12 cellular contexts compared by ENCODE assay signal in the genomic region with DNA sequence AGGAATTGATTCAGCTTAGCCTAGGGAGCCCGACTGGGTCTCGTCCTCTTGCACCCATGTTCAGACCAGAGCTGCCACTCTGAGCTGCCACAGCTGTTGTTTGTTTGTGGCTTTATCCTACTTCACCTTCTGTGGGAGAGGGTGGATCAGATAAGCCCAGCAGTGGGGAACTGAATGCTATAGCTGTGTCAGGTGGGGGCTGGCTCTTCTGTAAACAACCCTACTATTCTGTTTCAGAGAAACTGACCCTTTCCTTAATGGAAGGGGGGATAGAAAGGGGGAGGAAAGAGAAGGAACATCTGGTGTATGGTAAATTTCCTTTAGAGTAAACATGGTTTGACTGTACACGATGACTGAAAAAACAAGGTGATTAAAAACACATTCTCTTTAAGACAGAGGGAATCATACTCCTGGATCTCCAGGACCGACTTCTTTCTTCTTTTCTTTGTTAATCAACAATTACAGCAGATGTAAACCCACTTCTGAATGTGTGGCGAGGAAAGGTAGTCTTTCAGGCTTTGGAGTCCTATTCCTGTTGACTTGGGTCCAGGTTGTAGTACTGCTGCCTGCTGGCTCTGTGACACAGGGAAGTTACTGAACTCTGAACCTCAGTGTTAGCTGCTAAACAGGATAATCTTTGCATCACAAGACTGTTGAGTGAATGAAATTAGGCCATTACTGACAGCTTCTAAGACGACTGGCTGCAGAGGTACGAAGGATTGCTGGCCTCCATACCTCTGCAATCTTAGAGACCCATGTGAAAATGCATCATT. TPM values are rescaled to one million over a fixed set of nuclear protein-coding genes. Genes with fewer than 3 reads are reported as not detected.
DNase-seq lines count a peak whose midpoint lies in the region; ATAC-seq, FAIRE-seq and TF ChIP-seq lines count a peak whose summit lies in the region.
"Had no signal": no experiment of that assay in that cellular context is flagged by ENCODE, and none has a peak within 500 bp of the region (broad histone marks: within the 10 kb centered on the region; RNA-seq: fewer than 3 reads in every experiment).

No MANE protein-coding gene starts in this region.

- H3K4me3 Mint-ChIP-seq in astrocyte (ENCODE audit: unreplicated experiment): no peak overlapping the region
- H3K4me3 Mint-ChIP-seq: WTC11 had no signal

- FAIRE-seq in astrocyte (lab: Jason Lieb, UNC) (no peak), kidney (lab: Jason Lieb, UNC) (no peak)

- intact Hi-C loops in kidney (cut with DNase I) (no loop called here), stomach (cut with DNase I; ENCODE audit: low total_unique reads) (no loop called here)

- TF ChIP-seq CTCF in astrocyte (IDR thresholded peaks at IDR 0.05; ENCODE audit: insufficient read depth, low read depth, low read length) (no peak), kidney (IDR thresholded peaks at IDR 0.05; ENCODE audit: borderline replicate concordance, extremely low read depth, insufficient read depth) (no peak), stomach (IDR thresholded peaks at IDR 0.05) (no peak)

- TF ChIP-seq EP300 in stomach (IDR thresholded peaks at IDR 0.05): no peak

- H3K4me2 ChIP-seq in astrocyte (ENCODE audit: low read length): peak overlapping the region; percentile 78

- no peak overlapping the region for H2AFZ ChIP-seq in astrocyte (ENCODE audit: low read depth, low read length)

- H3K4me1 ChIP-seq in astrocyte (ENCODE audit: insufficient read depth, low read length) (peaks cover 16% of the 10 kb centered on the region), kidney (ENCODE audit: control insufficient read depth in 1 of 2, insufficient read depth in 1 of 2, low read depth in 1 of 2, low read length in 2 of 2) (peaks cover 42 to 47% of the 10 kb centered on the region in 2 donors), stomach (peaks cover 8 to 75% (median 57%) of the 10 kb centered on the region in 4 donors)

- no peaks in the 10 kb centered on the region for H3K27me3 ChIP-seq in astrocyte (ENCODE audit: insufficient read depth, low read length)
- peaks cover 0 to 1% (median 0%) of the 10 kb centered on the region in 3 donors for H3K27me3 ChIP-seq in stomach
- H3K27me3 ChIP-seq: foreskin keratinocyte had no signal

- no peaks in the 10 kb centered on the region for H3K79me2 ChIP-seq in astrocyte (ENCODE audit: insufficient read depth, low read length)

- no peaks in the 10 kb centered on the region for H3K9me3 Mint-ChIP-seq in astrocyte (ENCODE audit: unreplicated experiment)
- H3K9me3 Mint-ChIP-seq: activated naive CD4-positive, alpha-beta T cell treated with anti-CD3 and anti-CD28 coated beads, Interleukin-2, amount 50 U/mL, for 72 hours; WTC11 had no signal

- H3K9ac ChIP-seq in astrocyte (ENCODE audit: low read length) (no peak overlapping the region), kidney (ENCODE audit: low read length in 2 of 2) (peak overlapping the region in 1 of 2 donors; percentile 38)

- H3K27ac ChIP-seq in astrocyte (ENCODE audit: low read depth, low read length) (no peak overlapping the region), kidney (ENCODE audit: low read depth in 2 of 2, low read length in 2 of 2) (peak overlapping the region; percentile 9 to 51), stomach (peak overlapping the region in 3 of 5 donors; percentile 38 to 70 (median 39))
- H3K27ac ChIP-seq: foreskin keratinocyte had no signal

- H3K4me1 Mint-ChIP-seq in astrocyte (ENCODE audit: low read depth, unreplicated experiment): peaks cover 29% of the 10 kb centered on the region

- DNase-seq in NCI-H2107 (lab: John Stamatoyannopoulos, UW): peak; percentile 14
- DNase-seq in astrocyte (ENCODE audit: low read depth): no peak
- no peak for DNase-seq in kidney
- no peak for DNase-seq in stomach
- no peak for DNase-seq in NCI-H1105 (lab: John Stamatoyannopoulos, UW)
- DNase-seq: NK-92 treated with Interleukin-12 subunit alpha and Interleukin-12 subunit beta, amount 100 ng/mL, for 24 hours had no signal

- no peaks in the 10 kb centered on the region for H3K27me3 Mint-ChIP-seq in astrocyte (ENCODE audit: low read depth, unreplicated experiment)

- no peaks in the 10 kb centered on the region for H3K9me3 ChIP-seq in astrocyte (ENCODE audit: insufficient read depth, low read depth, low read length)
- H3K9me3 ChIP-seq in kidney (ENCODE audit: control insufficient read depth in 1 of 2, low read length in 2 of 2): no peaks in the 10 kb centered on the region
- no peaks in the 10 kb centered on the region for H3K9me3 ChIP-seq in stomach

- H3K27ac Mint-ChIP-seq in astrocyte (ENCODE audit: unreplicated experiment): no peak overlapping the region
- H3K27ac Mint-ChIP-seq: WTC11 had no signal

- ATAC-seq in GM21360 (IDR thresholded peaks at IDR 0.05; ENCODE audit: unreplicated experiment): no peak
- ATAC-seq in HG03460 (IDR thresholded peaks at IDR 0.05; ENCODE audit: unreplicated experiment): no peak
- no peak for ATAC-seq in GM18868 (IDR thresholded peaks at IDR 0.05; ENCODE audit: unreplicated experiment)

- 43 to 61% (median 52%) methylated on average over 7 of the region's 7 CpGs for WGBS in stomach, 5 donors

- no peak overlapping the region for H3K4me3 ChIP-seq in astrocyte (ENCODE audit: insufficient read depth, low read depth, low read length)
- no peak overlapping the region for H3K4me3 ChIP-seq in kidney (ENCODE audit: low read length in 2 of 2)
- H3K4me3 ChIP-seq in stomach: no peak overlapping the region

- no peak for TF ChIP-seq POLR2A in stomach (IDR thresholded peaks at IDR 0.05)

- H3K36me3 Mint-ChIP-seq in astrocyte (ENCODE audit: low read depth, unreplicated experiment): peaks cover 5% of the 10 kb centered on the region
- H3K36me3 Mint-ChIP-seq: activated naive CD4-positive, alpha-beta T cell treated with anti-CD3 and anti-CD28 coated beads, Interleukin-2, amount 50 U/mL, for 72 hours; WTC11 had no signal

- H4K20me1 ChIP-seq in astrocyte (ENCODE audit: insufficient read depth, low read length): no peaks in the 10 kb centered on the region

- no peaks in the 10 kb centered on the region for H3K36me3 ChIP-seq in astrocyte (ENCODE audit: insufficient read depth, low read length)
- no peaks in the 10 kb centered on the region for H3K36me3 ChIP-seq in kidney (ENCODE audit: control insufficient read depth in 1 of 2, insufficient read depth in 2 of 2, low read length in 2 of 2)
- H3K36me3 ChIP-seq in stomach: no peaks in the 10 kb centered on the region

RNA-seq across cellular contexts. Expression of gene PRXL2A, which starts 6.0 kb away (rescaled TPM):
- total RNA-seq in astrocyte (24.3 and 29.9 TPM in 2 replicates), kidney (69.4 TPM), stomach (10 to 100 TPM in 4 of 5 donors, 1 to 10 TPM in 1; 6.7 to 56.8 (median 16.2) TPM)
- polyA plus RNA-seq in kidney (ENCODE audit: insufficient read depth, low read depth, low replicate concordance) (101 TPM), stomach (10 to 100 TPM; 16.2 to 36.3 (median 19.4) TPM)

RNA-seq across cellular contexts. Expression of gene TSPAN14, which starts 39.8 kb away (rescaled TPM):
- total RNA-seq in astrocyte (134 and 140 TPM in 2 replicates), kidney (183 TPM), stomach (10 to 100 TPM; 24.4 to 82.6 (median 42.9) TPM)
- polyA plus RNA-seq in kidney (ENCODE audit: insufficient read depth, low read depth, low replicate concordance) (36.8 TPM), stomach (10 to 100 TPM in 2 of 3 donors, 1 to 10 TPM in 1; 7.0 to 21.5 (median 13.7) TPM)

RNA-seq across cellular contexts. Expression of gene DYDC2, which starts 57.7 kb away (rescaled TPM):
- not detected in 2 replicates for total RNA-seq in astrocyte
- total RNA-seq in kidney: 0.57 TPM
- polyA plus RNA-seq in kidney (ENCODE audit: insufficient read depth, low read depth, low replicate concordance): 0.22 TPM
- not detected for total RNA-seq in stomach
- under 1 TPM in 2 of 3 donors, not detected in 1; 0.37 to 0.95 TPM for polyA plus RNA-seq in stomach
- total RNA-seq: activated naive CD4-positive, alpha-beta T cell treated with anti-CD3 and anti-CD28 coated beads, Interleukin-2, amount 50 U/mL, for 72 hours had no signal

RNA-seq across cellular contexts. Expression of gene DYDC1, which starts 57.8 kb away (rescaled TPM):
- total RNA-seq in astrocyte (not detected in 2 replicates), kidney (not detected), stomach (not detected)
- polyA plus RNA-seq in kidney (ENCODE audit: insufficient read depth, low read depth, low replicate concordance) (not detected), stomach (not detected)
- total RNA-seq: activated naive CD4-positive, alpha-beta T cell treated with anti-CD3 and anti-CD28 coated beads, Interleukin-2, amount 50 U/mL, for 72 hours; foreskin keratinocyte had no signal
- polyA plus RNA-seq: foreskin keratinocyte had no signal
